10 cellular contexts compared by ENCODE assay signal in genomic region chr19:47258434-47258833, GRCh38. TPM values are rescaled to one million over a fixed set of nuclear protein-coding genes. Genes with fewer than 3 reads are reported as not detected.
DNase-seq lines count a peak whose midpoint lies in the region; ATAC-seq and TF ChIP-seq lines count a peak whose summit lies in the region.
"Had no signal": no experiment of that assay in that cellular context is flagged by ENCODE, and none has a peak within 500 bp of the region (broad histone marks: within the 10 kb centered on the region; RNA-seq: fewer than 3 reads in every experiment).

No MANE protein-coding gene starts in this region.

- no peak for ATAC-seq in omental fat pad (ENCODE audit: low FRiP score)
- no peak for ATAC-seq in HG02981 (IDR thresholded peaks at IDR 0.05; ENCODE audit: unreplicated experiment)
- ATAC-seq in GM21423 (IDR thresholded peaks at IDR 0.05; ENCODE audit: unreplicated experiment) = no peak

- peak overlapping the region; percentile 97 for H3K4me3 Mint-ChIP-seq in MCF 10A (ENCODE audit: unreplicated experiment)

- peaks cover 26% of the 10 kb centered on the region for H3K4me1 Mint-ChIP-seq in MCF 10A (ENCODE audit: insufficient read depth, unreplicated experiment)

- H3K27me3 ChIP-seq in HUES6 (ENCODE audit: control insufficient read depth, insufficient read depth, low read length) = no peaks in the 10 kb centered on the region
- no peaks in the 10 kb centered on the region for H3K27me3 ChIP-seq in muscle layer of colon (ENCODE audit: control insufficient read depth in 1 of 2, insufficient read depth in 2 of 2, low read length in 2 of 2)

- H3K27me3 Mint-ChIP-seq in MCF 10A (ENCODE audit: insufficient read depth, unreplicated experiment) = no peaks in the 10 kb centered on the region

- H3K27ac Mint-ChIP-seq in MCF 10A (ENCODE audit: low read depth, unreplicated experiment) = no peak overlapping the region

- H3K9me3 ChIP-seq in HUES6 (ENCODE audit: control insufficient read depth, insufficient read depth, low read depth, low read length) (no peaks in the 10 kb centered on the region), muscle layer of colon (ENCODE audit: low read length) (no peaks in the 10 kb centered on the region)

- no peak overlapping the region for H3K9ac ChIP-seq in HUES6 (ENCODE audit: low read length)
- H3K9ac ChIP-seq in muscle layer of colon (ENCODE audit: low read length) = no peak overlapping the region

- CTCF ChIA-PET in MCF 10A (lab: Yijun Ruan, JAX) = interaction anchor here (1.5 kb wide), 1 partner anchor 32 kb away, joined by 4 read pairs; no protein-coding TSS in a partner anchor

- POLR2A ChIA-PET in MCF 10A (lab: Yijun Ruan, JAX) = no interaction called here

- H3K4me3 ChIP-seq in HUES6 (ENCODE audit: low read depth, low read length) (peak overlapping the region; percentile 81; the same call in 1 of the 2 replicates), muscle layer of colon (ENCODE audit: low read depth in 1 of 2, low read length in 2 of 2) (no peak overlapping the region)

- intact Hi-C loops in MCF 10A (cut with micrococcal nuclease) = no loop called here

- H3K36me3 ChIP-seq in HUES6 (ENCODE audit: control insufficient read depth, insufficient read depth, low read length) = peaks cover 43% of the 10 kb centered on the region
- H3K36me3 ChIP-seq in muscle layer of colon (ENCODE audit: insufficient read depth, low read length) = peaks cover 38% of the 10 kb centered on the region

- TF ChIP-seq CTCF in 22Rv1 (IDR thresholded peaks at IDR 0.05) (no peak), MCF 10A (IDR thresholded peaks at IDR 0.05; ENCODE audit: unreplicated experiment) (no peak), omental fat pad (IDR thresholded peaks at IDR 0.05) (no peak)

- DNase-seq in MCF 10A (ENCODE audit: unreplicated experiment) = no peak
- DNase-seq in omental fat pad (ENCODE audit: low spot score) = no peak
- DNase-seq in NCI-H2029 (lab: John Stamatoyannopoulos, UW) = no peak
- DNase-seq: GOT3, NCI-H187 treated with DMSO at 0.1 percent for 48 hours had no signal

- no peaks in the 10 kb centered on the region for H3K9me3 Mint-ChIP-seq in MCF 10A (ENCODE audit: unreplicated experiment)

- peaks cover 46% of the 10 kb centered on the region for H3K36me3 Mint-ChIP-seq in MCF 10A (ENCODE audit: insufficient read depth, unreplicated experiment)

- BruUV-seq in MCF 10A (replicated peaks; lab: Mats Ljungman, UMichigan) = no TSS peak

- peak overlapping the region; percentile 95 for H3K27ac ChIP-seq in 22Rv1
- H3K27ac ChIP-seq in HUES6 (ENCODE audit: low read depth, low read length) = no peak overlapping the region
- H3K27ac ChIP-seq in muscle layer of colon (ENCODE audit: low read depth, low read length) = peak overlapping the region; percentile 89

- H3K4me1 ChIP-seq in HUES6 (ENCODE audit: control insufficient read depth, insufficient read depth, low read length) (0 out of 2 replicates have a peak, but pooled peaks cover 5% of the 10 kb centered on the region), muscle layer of colon (ENCODE audit: insufficient read depth, low read length) (peaks cover 23% of the 10 kb centered on the region)

RNA-seq across cellular contexts. Expression of gene CCDC9, which starts 2.1 kb away (rescaled TPM):
- total RNA-seq in MCF 10A (2022) (35.0 and 39.0 TPM in 2 replicates), omental fat pad (10 to 100 TPM in 2 of 4 donors, 1 to 10 TPM in 2; 8.2 to 16.7 (median 12.5) TPM)

RNA-seq across cellular contexts. Expression of gene INAFM1, which starts 16.3 kb away (rescaled TPM):
- total RNA-seq in MCF 10A (2022) = 15.0 and 16.8 TPM in 2 replicates
- total RNA-seq in omental fat pad = 1 to 10 TPM; 3.3 to 8.2 (median 5.7) TPM

RNA-seq across cellular contexts. Expression of gene BBC3, which starts 27.4 kb away (rescaled TPM):
- total RNA-seq in MCF 10A (2022) (16.2 and 19.6 TPM in 2 replicates), omental fat pad (1 to 10 TPM; 1.0 to 9.1 (median 1.8) TPM)

RNA-seq across cellular contexts. Expression of gene C5AR1, which starts 51.2 kb away (rescaled TPM):
- total RNA-seq in MCF 10A (2022) (1.9 and 4.7 TPM in 2 replicates), omental fat pad (10 to 100 TPM; 26.5 to 94.0 (median 60.7) TPM)
